Comparison of ENCODE assay signal across 8 cellular contexts in genomic region chr11:122863704-122864326, GRCh38. TPM values are rescaled to one million over a fixed set of nuclear protein-coding genes. Genes with fewer than 3 reads are reported as not detected.
DNase-seq lines count a peak whose midpoint lies in the region; ATAC-seq and TF ChIP-seq lines count a peak whose summit lies in the region.

No MANE protein-coding gene starts in this region.

- dilution Hi-C loops in mammary epithelial cell (cut with HindIII; ENCODE audit: low sequenced_read_pairs) = no loop called here

- H2AFZ ChIP-seq in mammary epithelial cell (ENCODE audit: low read depth, low read length) = no peak overlapping the region

- no peaks in the 10 kb centered on the region for H3K9me3 Mint-ChIP-seq in CD4-positive, alpha-beta T cell

- ATAC-seq in CD4-positive, alpha-beta T cell (ENCODE audit: poor library complexity) = peak; percentile 49
- no peak for ATAC-seq in GM21737 (IDR thresholded peaks at IDR 0.05; ENCODE audit: unreplicated experiment)

- peak; percentile 93 for TF ChIP-seq CTCF in CD4-positive, alpha-beta T cell (IDR thresholded peaks at IDR 0.05)
- TF ChIP-seq CTCF in mammary epithelial cell (conservative IDR thresholded peaks at IDR 0.05 in 1 of 2, IDR thresholded peaks at IDR 0.05 in 1 of 2; ENCODE audit: extremely low read depth in 1 of 2, insufficient read depth in 1 of 2, low read depth in 1 of 2, low read length in 2 of 2) = peak; percentile 85 to 90
- peak; percentile 76 for TF ChIP-seq CTCF in liver (IDR thresholded peaks at IDR 0.05; ENCODE audit: low read depth, low read length, missing input control)
- TF ChIP-seq CTCF in uterus (IDR thresholded peaks at IDR 0.05) = peak; percentile 62 to 71 (median 64)

- no peaks in the 10 kb centered on the region for H3K36me3 ChIP-seq in mammary epithelial cell (ENCODE audit: insufficient read depth, low read length)
- no peaks in the 10 kb centered on the region for H3K36me3 ChIP-seq in liver (ENCODE audit: control insufficient read depth in 4 of 4, insufficient read depth in 3 of 4, low read depth in 1 of 4, low read length in 3 of 4)
- H3K36me3 ChIP-seq in uterus = no peaks in the 10 kb centered on the region

- H4K20me1 ChIP-seq in mammary epithelial cell (ENCODE audit: insufficient read depth, low read length) = no peaks in the 10 kb centered on the region

- in situ Hi-C loops in mammary epithelial cell (cut with MboI; ENCODE audit: low sequenced_read_pairs in 2 of 2) = loop anchor here in 1 of 2 donors (10.0 kb wide), 1 partner anchor 161 kb away; no protein-coding TSS in a partner anchor

- H3K9ac ChIP-seq in mammary epithelial cell (ENCODE audit: insufficient read depth, low read length) (no peak overlapping the region), liver (ENCODE audit: low read depth in 1 of 2, low read length in 2 of 2) (no peak overlapping the region)

- no peaks in the 10 kb centered on the region for H3K79me2 ChIP-seq in mammary epithelial cell (ENCODE audit: insufficient read depth, low read length)

- intact Hi-C loops in CD4-positive, alpha-beta T cell (cut with DNase I, micrococcal nuclease) = loop anchor here (1.0 to 5.0 kb wide), 4 partner anchors 158 to 383 kb away; no protein-coding TSS in a partner anchor
- intact Hi-C loops in mammary epithelial cell (cut with micrococcal nuclease) = loop anchor here (1.0 to 10.0 kb wide), 3 partner anchors 159 to 613 kb away; no protein-coding TSS in a partner anchor
- intact Hi-C loops in uterus (cut with DNase I; ENCODE audit: low total_unique reads) = no loop called here
- intact Hi-C loops in posterior vena cava (cut with DNase I) = loop anchor here in 1 of 2 donors (10.0 kb wide), 1 partner anchor 151 kb away; no protein-coding TSS in a partner anchor

- H3K4me2 ChIP-seq in mammary epithelial cell (ENCODE audit: insufficient read depth, low read depth, low read length) = no peak overlapping the region

- no peak overlapping the region for H3K4me3 Mint-ChIP-seq in CD4-positive, alpha-beta T cell

- no TSS peak for BruUV-seq in mammary epithelial cell (replicated peaks; lab: Mats Ljungman, UMichigan)

- 29% methylated on average over 7 of the region's 7 CpGs for WGBS in mammary epithelial cell (ENCODE audit: low coverage, missing lambda C conversion rate)
- WGBS in liver = 31% methylated on average over 7 of the region's 7 CpGs

- TF ChIP-seq RAD21 in liver (IDR thresholded peaks at IDR 0.05) = peak; percentile 77 to 83

- no peaks in the 10 kb centered on the region for H3K9me3 ChIP-seq in CD4-positive, alpha-beta T cell (ENCODE audit: control insufficient read depth, low read length)
- H3K9me3 ChIP-seq in mammary epithelial cell (replicated peaks; ENCODE audit: insufficient read depth, low read length) (no peaks in the 10 kb centered on the region), liver (ENCODE audit: control insufficient read depth in 4 of 4, low read length in 3 of 4) (no peaks in the 10 kb centered on the region), uterus (no peaks in the 10 kb centered on the region)

- H3K4me1 Mint-ChIP-seq in CD4-positive, alpha-beta T cell (ENCODE audit: low read depth) = no peaks in the 10 kb centered on the region

- no peak for TF ChIP-seq POLR2A in uterus (IDR thresholded peaks at IDR 0.05)

- H3K4me3 ChIP-seq in mammary epithelial cell (replicated peaks in 1 of 3; ENCODE audit: insufficient read depth in 1 of 3, low read depth in 2 of 3, low read length in 3 of 3) (no peak overlapping the region), liver (ENCODE audit: low read depth in 1 of 3, low read length in 3 of 3) (no peak overlapping the region), uterus (no peak overlapping the region)

- H3K4me1 ChIP-seq in mammary epithelial cell (ENCODE audit: insufficient read depth, low read length) (peaks cover 6% of the 10 kb centered on the region), liver (ENCODE audit: control insufficient read depth in 4 of 4, insufficient read depth in 4 of 4, low read length in 3 of 4) (no peaks in the 10 kb centered on the region), uterus (no peaks in the 10 kb centered on the region)

- CTCF ChIA-PET in CD4-positive, alpha-beta T cell (lab: Charles Lee) = interaction anchor here (0.5 to 2.5 kb wide), 11 partner anchors 10 to 416 kb away, joined by 3 to 10 read pairs (median 3); no protein-coding TSS in a partner anchor
- CTCF ChIA-PET in mammary epithelial cell (lab: Charles Lee; ENCODE audit: low non-redundant PET) = interaction anchor here (0.5 to 0.7 kb wide), 7 partner anchors 8 to 190 kb away, joined by 3 to 5 read pairs (median 4); no protein-coding TSS in a partner anchor

- no peak overlapping the region for H3K27ac ChIP-seq in CD4-positive, alpha-beta T cell (ENCODE audit: low read depth, low read length)
- H3K27ac ChIP-seq in mammary epithelial cell (ENCODE audit: insufficient read depth, low read depth, low read length) (no peak overlapping the region), liver (ENCODE audit: low read depth in 1 of 2, low read length in 2 of 2) (no peak overlapping the region), uterus (no peak overlapping the region)

- POLR2A ChIA-PET in CD4-positive, alpha-beta T cell (lab: Charles Lee) = interaction anchor here (0.6 to 1.7 kb wide), 6 partner anchors 157 to 198 kb away, joined by 3 to 6 read pairs (median 4); partner anchors contain the start of gene HSPA8

- peaks cover 16% of the 10 kb centered on the region for H3K36me3 Mint-ChIP-seq in CD4-positive, alpha-beta T cell (ENCODE audit: low read depth)

- H3K27me3 ChIP-seq in CD4-positive, alpha-beta T cell (ENCODE audit: control insufficient read depth, insufficient read depth, low read length) = no peaks in the 10 kb centered on the region
- H3K27me3 ChIP-seq in mammary epithelial cell (ENCODE audit: insufficient read depth, low read length) (no peaks in the 10 kb centered on the region), liver (ENCODE audit: control insufficient read depth in 4 of 4, insufficient read depth in 4 of 4, low read length in 3 of 4) (peaks cover 0 to 10% (median 0%) of the 10 kb centered on the region in 4 donors), uterus (no peaks in the 10 kb centered on the region)

- H3K27me3 Mint-ChIP-seq in CD4-positive, alpha-beta T cell = no peaks in the 10 kb centered on the region

- peak in 8 of 10 experiments; percentile 12 to 35 (median 29) for DNase-seq in CD4-positive, alpha-beta T cell
- DNase-seq in HT-29 (ENCODE audit: low spot score) = peak; percentile 57
- DNase-seq in SK-N-DZ (ENCODE audit: low spot score) = peak; percentile 5
- DNase-seq in mammary epithelial cell = no peak
- peak; percentile 33 to 38 for DNase-seq in uterus
- DNase-seq in posterior vena cava (ENCODE audit: low spot score) = no peak

- H3K27ac Mint-ChIP-seq in CD4-positive, alpha-beta T cell = no peak overlapping the region

TF ChIP-seq in liver, 16 proteins besides CTCF, POLR2A, EP300 and RAD21 (continues in another document):
- no peak for TF ChIP-seq EGR1 (IDR thresholded peaks at IDR 0.05; ENCODE audit: low read depth in 2 of 2)
- TF ChIP-seq, protein P1, sequence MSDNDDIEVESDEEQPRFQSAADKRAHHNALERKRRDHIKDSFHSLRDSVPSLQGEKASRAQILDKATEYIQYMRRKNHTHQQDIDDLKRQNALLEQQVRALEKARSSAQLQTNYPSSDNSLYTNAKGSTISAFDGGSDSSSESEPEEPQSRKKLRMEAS (IDR thresholded peaks at IDR 0.05) = no peak
- no peak for TF ChIP-seq HNF4G (IDR thresholded peaks at IDR 0.05)
- TF ChIP-seq RXRA (IDR thresholded peaks at IDR 0.05) = no peak
- no peak for TF ChIP-seq HNF4A (conservative IDR thresholded peaks at IDR 0.05)
- TF ChIP-seq, protein P2, sequence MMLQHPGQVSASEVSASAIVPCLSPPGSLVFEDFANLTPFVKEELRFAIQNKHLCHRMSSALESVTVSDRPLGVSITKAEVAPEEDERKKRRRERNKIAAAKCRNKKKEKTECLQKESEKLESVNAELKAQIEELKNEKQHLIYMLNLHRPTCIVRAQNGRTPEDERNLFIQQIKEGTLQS (IDR thresholded peaks at IDR 0.05) = no peak
- no peak for TF ChIP-seq JUND (IDR thresholded peaks at IDR 0.05)
- TF ChIP-seq TAF1 (conservative IDR thresholded peaks at IDR 0.05) = no peak
- TF ChIP-seq SP1 (IDR thresholded peaks at IDR 0.05) = no peak
- TF ChIP-seq FOXA2 (IDR thresholded peaks at IDR 0.05) = no peak
- no peak for TF ChIP-seq NR2F2 (IDR thresholded peaks at IDR 0.05)
- TF ChIP-seq, protein P3, sequence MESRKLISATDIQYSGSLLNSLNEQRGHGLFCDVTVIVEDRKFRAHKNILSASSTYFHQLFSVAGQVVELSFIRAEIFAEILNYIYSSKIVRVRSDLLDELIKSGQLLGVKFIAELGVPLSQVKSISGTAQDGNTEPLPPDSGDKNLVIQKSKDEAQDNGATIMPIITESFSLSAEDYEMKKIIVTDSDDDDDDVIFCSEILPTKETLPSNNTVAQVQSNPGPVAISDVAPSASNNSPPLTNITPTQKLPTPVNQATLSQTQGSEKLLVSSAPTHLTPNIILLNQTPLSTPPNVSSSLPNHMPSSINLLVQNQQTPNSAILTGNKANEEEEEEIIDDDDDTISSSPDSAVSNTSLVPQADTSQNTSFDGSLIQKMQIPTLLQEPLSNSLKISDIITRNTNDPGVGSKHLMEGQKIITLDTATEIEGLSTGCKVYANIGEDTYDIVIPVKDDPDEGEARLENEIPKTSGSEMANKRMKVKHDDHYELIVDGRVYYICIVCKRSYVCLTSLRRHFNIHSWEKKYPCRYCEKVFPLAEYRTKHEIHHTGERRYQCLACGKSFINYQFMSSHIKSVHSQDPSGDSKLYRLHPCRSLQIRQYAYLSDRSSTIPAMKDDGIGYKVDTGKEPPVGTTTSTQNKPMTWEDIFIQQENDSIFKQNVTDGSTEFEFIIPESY (IDR thresholded peaks at IDR 0.05) = no peak

RNA-seq across cellular contexts. Expression of gene JHY, which starts 18.7 kb away (rescaled TPM):
- 1 to 10 TPM; 4.6 to 4.7 TPM for total RNA-seq in CD4-positive, alpha-beta T cell
- total RNA-seq in HT-29 (2014; rRNA removed; shearing (Covaris generic)) = 0.26 and 0.28 TPM in 2 replicates
- polyA plus RNA-seq in SK-N-DZ (2014; cell fraction: cytosol; rRNA removed) = not detected in 2 replicates
- not detected in 2 replicates for polyA plus RNA-seq in SK-N-DZ (2014; cell fraction: nucleus; rRNA removed)
- total RNA-seq in mammary epithelial cell (1 to 10 TPM; 6.2 to 7.7 TPM), liver (under 1 TPM; 0.14 to 0.25 TPM), uterus (1 to 10 TPM in 3 of 4 donors, under 1 TPM in 1; 0.88 to 9.0 (median 3.3) TPM), posterior vena cava (1 to 10 TPM; 4.1 to 6.7 TPM)
- polyA plus RNA-seq in mammary epithelial cell (2.3 TPM), liver (under 1 TPM; 0.13 to 0.14 TPM)
- polyA minus RNA-seq in mammary epithelial cell = 3.3 TPM

RNA-seq across cellular contexts. Expression of gene CRTAM, which starts 25.5 kb away (rescaled TPM):
- 1 to 10 TPM in 1 of 2 experiments, under 1 TPM in 1; 0.70 to 1.3 TPM for total RNA-seq in CD4-positive, alpha-beta T cell
- not detected in 2 replicates for total RNA-seq in HT-29 (2014; rRNA removed; shearing (Covaris generic))
- not detected in 2 replicates for polyA plus RNA-seq in SK-N-DZ (2014; cell fraction: cytosol; rRNA removed)
- polyA plus RNA-seq in SK-N-DZ (2014; cell fraction: nucleus; rRNA removed) = not detected in 2 replicates
- total RNA-seq in mammary epithelial cell (under 1 TPM in 1 of 2 donors, not detected in 1; 0.33 TPM), liver (under 1 TPM; 0.08 to 0.47 TPM), uterus (under 1 TPM in 1 of 4 donors, not detected in 3; 0.69 TPM), posterior vena cava (under 1 TPM; 0.43 to 0.46 TPM)
- polyA plus RNA-seq in mammary epithelial cell (0.03 TPM), liver (under 1 TPM in 1 of 2 donors, not detected in 1; 0.20 TPM)
- polyA minus RNA-seq in mammary epithelial cell = not detected

Comparison
In these comparisons a context has a peak if more than half of its experiments do, and no peak if none do; other contexts are left out.
1. DNase-seq: peak in CD4-positive, alpha-beta T cell (8 of 10), HT-29 (single experiment), SK-N-DZ (single experiment) and uterus (2 of 2); none in mammary epithelial cell (single experiment) and posterior vena cava (single experiment).
2. Peak in every context shown above with its lines, with median percentiles within 50 percentile points of each other: CTCF ChIP-seq.